8 cellular contexts compared by ENCODE assay signal in the genomic region with DNA sequence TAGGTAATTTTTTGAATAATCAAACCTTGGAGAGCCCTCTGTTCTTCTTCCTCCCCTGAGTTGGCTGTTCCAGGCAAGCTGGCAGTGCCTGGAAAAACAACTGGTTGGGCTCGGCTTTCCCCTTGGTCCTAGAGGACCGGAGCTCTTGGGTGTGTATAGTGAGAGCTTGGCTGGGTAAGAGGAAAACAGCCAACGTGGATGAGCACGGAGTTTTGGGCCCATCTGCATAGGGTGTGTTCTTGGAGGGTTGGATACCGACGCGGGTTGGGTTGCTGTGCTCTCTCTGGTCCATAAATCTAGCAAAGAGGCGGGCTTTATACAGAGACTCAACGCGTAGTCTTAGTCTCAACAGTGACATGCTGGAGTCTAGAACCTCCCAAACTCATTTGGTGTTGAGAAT. TPM values are rescaled to one million over a fixed set of nuclear protein-coding genes. Genes with fewer than 3 reads are reported as not detected.
DNase-seq lines count a peak whose midpoint lies in the region; ATAC-seq and TF ChIP-seq lines count a peak whose summit lies in the region.

No MANE protein-coding gene starts in this region.

- in situ Hi-C loops in astrocyte of the spinal cord (cut with HindIII; ENCODE audit: low sequenced_read_pairs) (no loop called here), transverse colon (cut with MboI; ENCODE audit: low pct_ligation_motif_present in 1 of 4, low pct_unique_long_range_greater_than_20kb in 1 of 4, low sequenced_read_pairs in 3 of 4) (no loop called here)

- H3K4me3 ChIP-seq in astrocyte of the spinal cord (ENCODE audit: low read depth, low read length): no peak overlapping the region
- H3K4me3 ChIP-seq in transverse colon: no peak overlapping the region

- no peaks in the 10 kb centered on the region for H3K27me3 ChIP-seq in transverse colon

- no peaks in the 10 kb centered on the region for H3K9me3 ChIP-seq in transverse colon

- peak; percentile 91 for DNase-seq in M059J (ENCODE audit: low read depth)
- DNase-seq in astrocyte of the spinal cord (ENCODE audit: low read depth, low spot score): peak; percentile 85
- DNase-seq in kidney tubule cell (ENCODE audit: low spot score): peak; percentile 69
- peak; percentile 58 for DNase-seq in transverse colon
- no peak for DNase-seq in middle frontal gyrus (ENCODE audit: extremely low spot score, low spot score)

- intact Hi-C loops in transverse colon (cut with DNase I; ENCODE audit: low total_unique reads): no loop called here

- no peaks in the 10 kb centered on the region for H3K36me3 ChIP-seq in transverse colon

- TF ChIP-seq CTCF in astrocyte of the spinal cord (IDR thresholded peaks at IDR 0.05; ENCODE audit: low read depth, low read length) (no peak), transverse colon (IDR thresholded peaks at IDR 0.05) (no peak)

- whole genome bisulfite sequencing in transverse colon (ENCODE audit: low coverage in 1 of 2), 2 donors: 52% methylated on average over 10 of the region's 10 CpGs; no CpG with 5 or more reads in 1 of the 2 donors

- peaks cover 43 to 67% (median 51%) of the 10 kb centered on the region in 4 donors for H3K4me1 ChIP-seq in transverse colon

- TF ChIP-seq POLR2A in transverse colon (IDR thresholded peaks at IDR 0.05): no peak

- peak overlapping the region; percentile 81 to 91 (median 86) for H3K27ac ChIP-seq in transverse colon

- no peak for TF ChIP-seq EP300 in transverse colon (IDR thresholded peaks at IDR 0.05; ENCODE audit: low read depth)

- ATAC-seq in GM21390 (IDR thresholded peaks at IDR 0.05; ENCODE audit: unreplicated experiment) (no peak), GM18517 (IDR thresholded peaks at IDR 0.05; ENCODE audit: unreplicated experiment) (no peak), GM18909 (IDR thresholded peaks at IDR 0.05; ENCODE audit: poor library complexity, unreplicated experiment) (no peak)

RNA-seq across cellular contexts. Expression of gene ITGB3, which starts 23.2 kb away (rescaled TPM):
- 0.94 and 3.1 TPM in 2 replicates for total RNA-seq in M059J (2014; rRNA removed; shearing (Covaris generic))
- 10 to 100 TPM in 1 of 4 donors, 1 to 10 TPM in 3; 7.9 to 26.3 (median 8.6) TPM for total RNA-seq in transverse colon

RNA-seq across cellular contexts. Expression of gene EFCAB13, which starts 46.9 kb away (rescaled TPM):
- 2.5 and 3.1 TPM in 2 replicates for total RNA-seq in M059J (2014; rRNA removed; shearing (Covaris generic))
- total RNA-seq in transverse colon: 10 to 100 TPM in 1 of 4 donors, 1 to 10 TPM in 3; 6.0 to 12.7 (median 8.1) TPM
